In the genomic region with DNA sequence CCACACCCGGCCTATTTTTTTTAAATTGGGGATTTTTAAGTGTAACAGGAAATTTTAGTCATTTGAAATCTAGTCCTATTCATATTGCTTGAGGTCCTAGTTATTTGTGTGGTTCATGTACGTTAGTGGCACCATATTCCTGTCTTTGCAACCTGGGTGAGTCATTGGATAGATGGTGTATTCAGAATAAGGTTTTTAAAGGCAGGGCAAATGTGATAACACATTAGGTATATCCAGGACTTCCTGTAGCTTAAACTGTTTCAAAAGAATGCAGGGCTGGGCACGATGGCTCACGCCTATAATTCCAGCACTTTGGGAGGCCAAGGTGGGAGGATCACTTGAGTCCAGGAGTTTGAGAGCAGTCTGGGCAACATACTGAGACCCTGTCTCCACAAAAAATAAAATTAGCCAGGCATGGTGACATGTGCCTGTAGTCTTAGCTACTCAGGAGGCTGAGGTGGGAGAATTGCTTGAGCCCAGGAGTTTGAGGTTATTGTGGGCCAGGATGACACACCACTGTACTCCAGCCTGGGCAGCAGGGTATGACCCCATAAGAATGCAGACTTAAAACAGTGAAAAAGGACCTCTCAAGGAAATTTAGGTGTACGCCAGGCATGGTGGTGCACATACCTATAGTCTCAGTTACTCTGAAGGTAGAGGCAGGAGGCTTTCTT, we compare ENCODE assay signal across 26 cellular contexts. TPM values are rescaled to one million over a fixed set of nuclear protein-coding genes. Genes with fewer than 3 reads are reported as not detected.
DNase-seq lines count a peak whose midpoint lies in the region; ATAC-seq and TF ChIP-seq lines count a peak whose summit lies in the region.
"Had no signal": no experiment of that assay in that cellular context is flagged by ENCODE, and none has a peak within 500 bp of the region (broad histone marks: within the 10 kb centered on the region; RNA-seq: fewer than 3 reads in every experiment).

No MANE protein-coding gene starts in this region.

- H3K79me1 ChIP-seq in trophoblast cell (ENCODE audit: low read length): no peaks in the 10 kb centered on the region

- TF ChIP-seq CTCF in foreskin keratinocyte (conservative IDR thresholded peaks at IDR 0.05): no peak

- H3K14ac ChIP-seq in trophoblast cell (ENCODE audit: low read length): no peak overlapping the region

- H3K9me3 ChIP-seq in trophoblast cell (ENCODE audit: insufficient read depth, low read depth, low read length) (peaks cover 3% of the 10 kb centered on the region), Karpas-422 (ENCODE audit: low read length) (no peaks in the 10 kb centered on the region)
- H3K9me3 ChIP-seq: suprapubic skin had no signal

- H3K9ac ChIP-seq in trophoblast cell (ENCODE audit: low read length) (no peak overlapping the region), Karpas-422 (ENCODE audit: low read length) (no peak overlapping the region)

- DNase-seq in activated naive CD4-positive, alpha-beta T cell treated with anti-CD3 and anti-CD28 coated beads for 36 hours: no peak
- no peak for DNase-seq in activated naive CD4-positive, alpha-beta T cell treated with anti-CD3 and anti-CD28 coated beads, Interleukin-2, amount 10 ng/mL, durations not matched to agents 7 days and 5 days
- DNase-seq in activated T-helper 1 cell treated with anti-CD3 and anti-CD28 coated beads, Interleukin-12 subunit alpha, Interleukin-12 subunit beta, Interleukin-2, Interleukin-4 antibody, amounts not matched to agents 30 ng/mL and 10 ng/mL and 1 ng/mL, durations not matched to agents 14 hours and 24 hours and 36 hours (ENCODE audit: low spot score): no peak
- DNase-seq in foreskin keratinocyte: peak in 1 of 2 donors; percentile 76
- DNase-seq in trophoblast cell: no peak
- DNase-seq in stimulated activated CD4-positive, alpha-beta T cell treated with anti-CD3 and anti-CD28 coated beads, Interleukin-15, amount 100 ng/mL, for 24 hours: no peak
- DNase-seq in Karpas-422: no peak
- DNase-seq: activated gamma-delta T cell; aorta; cerebellar nuclear complex; DMS153; effector CD8-positive, alpha-beta T cell; H7; hippocampal formation; MM.1S; naive thymus-derived CD8-positive, alpha-beta T cell; NCI-H2171 treated with DMSO at 0.1 percent for 48 hours; NCI-H748 treated with DMSO at 0.1 percent for 48 hours; posterior cingulate gyrus; SIG-M5; stimulated activated CD4-positive, alpha-beta T cell treated with anti-CD3 and anti-CD28 coated beads, Interleukin-4, amount 100 ng/mL, for 24 hours had no signal

- H3K9me3 Mint-ChIP-seq in activated naive CD4-positive, alpha-beta T cell treated with anti-CD3 and anti-CD28 coated beads for 36 hours: no peaks in the 10 kb centered on the region
- H3K9me3 Mint-ChIP-seq in activated naive CD4-positive, alpha-beta T cell treated with anti-CD3 and anti-CD28 coated beads, Interleukin-2, amount 10 ng/mL, durations not matched to agents 7 days and 5 days: no peaks in the 10 kb centered on the region
- no peaks in the 10 kb centered on the region for H3K9me3 Mint-ChIP-seq in activated T-helper 1 cell treated with anti-CD3 and anti-CD28 coated beads, Interleukin-12 subunit alpha, Interleukin-12 subunit beta, Interleukin-2, Interleukin-4 antibody, amounts not matched to agents 30 ng/mL and 10 ng/mL and 1 ng/mL, durations not matched to agents 14 hours and 24 hours and 36 hours
- no peaks in the 10 kb centered on the region for H3K9me3 Mint-ChIP-seq in stimulated activated naive CD8-positive, alpha-beta T cell treated with anti-CD3 and anti-CD28 coated beads, Interleukin-15, Interleukin-2, amounts not matched to agents 100 ng/mL and 50 ng/mL, for 24 hours
- H3K9me3 Mint-ChIP-seq: CD14-positive monocyte; naive thymus-derived CD8-positive, alpha-beta T cell had no signal

- no peak overlapping the region for H4K8ac ChIP-seq in trophoblast cell (ENCODE audit: low read depth, low read length)

- no peak overlapping the region for H3K23ac ChIP-seq in trophoblast cell (ENCODE audit: low read length)

- H3K4me1 ChIP-seq in foreskin keratinocyte (no peaks in the 10 kb centered on the region), trophoblast cell (ENCODE audit: control insufficient read depth in 1 of 2, insufficient read depth in 2 of 2, low read length in 2 of 2) (no peaks in the 10 kb centered on the region), Karpas-422 (ENCODE audit: low read length) (peaks cover 4% of the 10 kb centered on the region)
- H3K4me1 ChIP-seq: suprapubic skin had no signal

- no peak overlapping the region for H2BK5ac ChIP-seq in trophoblast cell (ENCODE audit: low read depth, low read length, poor library complexity)

- H2BK12ac ChIP-seq in trophoblast cell (ENCODE audit: low read length): no peak overlapping the region

- H2AFZ ChIP-seq in trophoblast cell (ENCODE audit: insufficient read depth, low read length, poor library complexity) (no peak overlapping the region), Karpas-422 (ENCODE audit: low read length) (no peak overlapping the region)

- peak overlapping the region; percentile 22 for H3K27ac Mint-ChIP-seq in activated naive CD4-positive, alpha-beta T cell treated with anti-CD3 and anti-CD28 coated beads for 36 hours
- H3K27ac Mint-ChIP-seq in activated naive CD4-positive, alpha-beta T cell treated with anti-CD3 and anti-CD28 coated beads, Interleukin-2, amount 10 ng/mL, durations not matched to agents 7 days and 5 days: no peak overlapping the region
- H3K27ac Mint-ChIP-seq in activated T-helper 1 cell treated with anti-CD3 and anti-CD28 coated beads, Interleukin-12 subunit alpha, Interleukin-12 subunit beta, Interleukin-2, Interleukin-4 antibody, amounts not matched to agents 30 ng/mL and 10 ng/mL and 1 ng/mL, durations not matched to agents 14 hours and 24 hours and 36 hours: peak overlapping the region; percentile 69
- peak overlapping the region; percentile 93 for H3K27ac Mint-ChIP-seq in stimulated activated naive CD8-positive, alpha-beta T cell treated with anti-CD3 and anti-CD28 coated beads, Interleukin-15, Interleukin-2, amounts not matched to agents 100 ng/mL and 50 ng/mL, for 24 hours
- H3K27ac Mint-ChIP-seq: CD14-positive monocyte had no signal

- no peak overlapping the region for H2AK5ac ChIP-seq in trophoblast cell (ENCODE audit: low read length)

- H3K9me2 ChIP-seq in Karpas-422 (replicated peaks; ENCODE audit: insufficient read depth, low read length): no peaks in the 10 kb centered on the region

- WGBS in trophoblast cell (ENCODE audit: extremely low coverage, insufficient coverage, insufficient read length): no CpG with 5 or more reads among the region's 5 CpGs

- H4K12ac ChIP-seq in trophoblast cell (ENCODE audit: low read depth, low read length): no peak overlapping the region

- ATAC-seq in foreskin keratinocyte: peak; percentile 10
- ATAC-seq: naive thymus-derived CD8-positive, alpha-beta T cell had no signal

- peaks cover 11% of the 10 kb centered on the region for H3K36me3 Mint-ChIP-seq in activated naive CD4-positive, alpha-beta T cell treated with anti-CD3 and anti-CD28 coated beads for 36 hours (ENCODE audit: low read depth)
- H3K36me3 Mint-ChIP-seq in activated naive CD4-positive, alpha-beta T cell treated with anti-CD3 and anti-CD28 coated beads, Interleukin-2, amount 10 ng/mL, durations not matched to agents 7 days and 5 days: peaks cover 19% of the 10 kb centered on the region
- peaks cover 13% of the 10 kb centered on the region for H3K36me3 Mint-ChIP-seq in activated T-helper 1 cell treated with anti-CD3 and anti-CD28 coated beads, Interleukin-12 subunit alpha, Interleukin-12 subunit beta, Interleukin-2, Interleukin-4 antibody, amounts not matched to agents 30 ng/mL and 10 ng/mL and 1 ng/mL, durations not matched to agents 14 hours and 24 hours and 36 hours (ENCODE audit: low read depth)
- H3K36me3 Mint-ChIP-seq in stimulated activated naive CD8-positive, alpha-beta T cell treated with anti-CD3 and anti-CD28 coated beads, Interleukin-15, Interleukin-2, amounts not matched to agents 100 ng/mL and 50 ng/mL, for 24 hours (ENCODE audit: low read depth): peaks cover 55% of the 10 kb centered on the region

- no peak overlapping the region for H3K4me2 ChIP-seq in trophoblast cell (ENCODE audit: low read length)
- no peak overlapping the region for H3K4me2 ChIP-seq in Karpas-422 (ENCODE audit: low read depth, low read length, poor library complexity, severe bottlenecking)

- no peak overlapping the region for H4K91ac ChIP-seq in trophoblast cell (ENCODE audit: low read depth, low read length)

- H3K4me1 Mint-ChIP-seq in activated naive CD4-positive, alpha-beta T cell treated with anti-CD3 and anti-CD28 coated beads for 36 hours (ENCODE audit: low read depth): peaks cover 33% of the 10 kb centered on the region
- peaks cover 24% of the 10 kb centered on the region for H3K4me1 Mint-ChIP-seq in activated naive CD4-positive, alpha-beta T cell treated with anti-CD3 and anti-CD28 coated beads, Interleukin-2, amount 10 ng/mL, durations not matched to agents 7 days and 5 days
- H3K4me1 Mint-ChIP-seq in activated T-helper 1 cell treated with anti-CD3 and anti-CD28 coated beads, Interleukin-12 subunit alpha, Interleukin-12 subunit beta, Interleukin-2, Interleukin-4 antibody, amounts not matched to agents 30 ng/mL and 10 ng/mL and 1 ng/mL, durations not matched to agents 14 hours and 24 hours and 36 hours (ENCODE audit: low read depth): peaks cover 13% of the 10 kb centered on the region
- peaks cover 83% of the 10 kb centered on the region for H3K4me1 Mint-ChIP-seq in stimulated activated naive CD8-positive, alpha-beta T cell treated with anti-CD3 and anti-CD28 coated beads, Interleukin-15, Interleukin-2, amounts not matched to agents 100 ng/mL and 50 ng/mL, for 24 hours (ENCODE audit: low read depth)

- no peaks in the 10 kb centered on the region for H3K27me3 ChIP-seq in foreskin keratinocyte
- no peaks in the 10 kb centered on the region for H3K27me3 ChIP-seq in trophoblast cell (ENCODE audit: insufficient read depth, low read length)
- no peaks in the 10 kb centered on the region for H3K27me3 ChIP-seq in Karpas-422 (ENCODE audit: low read length)
- H3K27me3 ChIP-seq: suprapubic skin had no signal

- CTCF ChIA-PET in activated naive CD4-positive, alpha-beta T cell treated with anti-CD3 and anti-CD28 coated beads for 36 hours (lab: Charles Lee): interaction anchor here (0.6 kb wide), 1 partner anchor 74 kb away, joined by 6 read pairs; no protein-coding TSS in a partner anchor
- CTCF ChIA-PET in activated naive CD4-positive, alpha-beta T cell treated with anti-CD3 and anti-CD28 coated beads, Interleukin-2, amount 10 ng/mL, durations not matched to agents 7 days and 5 days (lab: Charles Lee): no interaction called here

- intact Hi-C loops in activated naive CD4-positive, alpha-beta T cell treated with anti-CD3 and anti-CD28 coated beads for 36 hours (cut with micrococcal nuclease): no loop called here
- intact Hi-C loops in activated T-helper 1 cell treated with anti-CD3 and anti-CD28 coated beads, Interleukin-12 subunit alpha, Interleukin-12 subunit beta, Interleukin-2, Interleukin-4 antibody, amounts not matched to agents 30 ng/mL and 10 ng/mL and 1 ng/mL, durations not matched to agents 14 hours and 24 hours and 36 hours (cut with micrococcal nuclease): no loop called here

- no peaks in the 10 kb centered on the region for H3K27me3 Mint-ChIP-seq in activated naive CD4-positive, alpha-beta T cell treated with anti-CD3 and anti-CD28 coated beads for 36 hours (ENCODE audit: low read depth)
- no peaks in the 10 kb centered on the region for H3K27me3 Mint-ChIP-seq in activated naive CD4-positive, alpha-beta T cell treated with anti-CD3 and anti-CD28 coated beads, Interleukin-2, amount 10 ng/mL, durations not matched to agents 7 days and 5 days
- no peaks in the 10 kb centered on the region for H3K27me3 Mint-ChIP-seq in activated T-helper 1 cell treated with anti-CD3 and anti-CD28 coated beads, Interleukin-12 subunit alpha, Interleukin-12 subunit beta, Interleukin-2, Interleukin-4 antibody, amounts not matched to agents 30 ng/mL and 10 ng/mL and 1 ng/mL, durations not matched to agents 14 hours and 24 hours and 36 hours (ENCODE audit: insufficient read depth)
- H3K27me3 Mint-ChIP-seq in stimulated activated naive CD8-positive, alpha-beta T cell treated with anti-CD3 and anti-CD28 coated beads, Interleukin-15, Interleukin-2, amounts not matched to agents 100 ng/mL and 50 ng/mL, for 24 hours: no peaks in the 10 kb centered on the region
- H3K27me3 Mint-ChIP-seq: naive thymus-derived CD8-positive, alpha-beta T cell had no signal

- H3K4me3 Mint-ChIP-seq in activated naive CD4-positive, alpha-beta T cell treated with anti-CD3 and anti-CD28 coated beads for 36 hours: no peak overlapping the region
- no peak overlapping the region for H3K4me3 Mint-ChIP-seq in activated naive CD4-positive, alpha-beta T cell treated with anti-CD3 and anti-CD28 coated beads, Interleukin-2, amount 10 ng/mL, durations not matched to agents 7 days and 5 days
- no peak overlapping the region for H3K4me3 Mint-ChIP-seq in activated T-helper 1 cell treated with anti-CD3 and anti-CD28 coated beads, Interleukin-12 subunit alpha, Interleukin-12 subunit beta, Interleukin-2, Interleukin-4 antibody, amounts not matched to agents 30 ng/mL and 10 ng/mL and 1 ng/mL, durations not matched to agents 14 hours and 24 hours and 36 hours
- peak overlapping the region; percentile 54 for H3K4me3 Mint-ChIP-seq in stimulated activated naive CD8-positive, alpha-beta T cell treated with anti-CD3 and anti-CD28 coated beads, Interleukin-15, Interleukin-2, amounts not matched to agents 100 ng/mL and 50 ng/mL, for 24 hours
- H3K4me3 Mint-ChIP-seq: CD14-positive monocyte; naive thymus-derived CD8-positive, alpha-beta T cell had no signal

- no peak overlapping the region for H3K18ac ChIP-seq in trophoblast cell (ENCODE audit: low read length)

- no peaks in the 10 kb centered on the region for H3K79me2 ChIP-seq in trophoblast cell (ENCODE audit: control insufficient read depth, insufficient read depth, low read length, poor library complexity)
- H3K79me2 ChIP-seq in Karpas-422 (ENCODE audit: low read length): peaks cover 23% of the 10 kb centered on the region

- H3K27ac ChIP-seq in foreskin keratinocyte: no peak overlapping the region
- no peak overlapping the region for H3K27ac ChIP-seq in trophoblast cell (ENCODE audit: low read depth, low read length)
- H3K27ac ChIP-seq in Karpas-422 (ENCODE audit: low read length): no peak overlapping the region
- H3K27ac ChIP-seq: skin epidermis, suprapubic skin, VCaP had no signal

- H3K4ac ChIP-seq in trophoblast cell (ENCODE audit: low read depth, low read length): no peak overlapping the region

- H3K4me3 ChIP-seq in trophoblast cell (ENCODE audit: low read depth, low read length) (no peak overlapping the region), Karpas-422 (ENCODE audit: low read length) (no peak overlapping the region)
- H3K4me3 ChIP-seq: skin epidermis, suprapubic skin had no signal

- no peak overlapping the region for H2BK120ac ChIP-seq in trophoblast cell (ENCODE audit: insufficient read depth, low read length, poor library complexity)

- H3K36me3 ChIP-seq in trophoblast cell (ENCODE audit: control insufficient read depth in 1 of 2, insufficient read depth in 2 of 2, low read length in 2 of 2) (peaks cover 7 to 12% of the 10 kb centered on the region in 2 experiments), Karpas-422 (ENCODE audit: insufficient read depth, low read length) (peaks cover 13% of the 10 kb centered on the region; the same call in 1 of the 2 replicates)

- H4K20me1 ChIP-seq in Karpas-422 (ENCODE audit: insufficient read depth, low read depth, low read length): no peaks in the 10 kb centered on the region

RNA-seq across cellular contexts. Expression of a gene that starts 8.1 kb away (rescaled TPM):
- total RNA-seq in activated naive CD4-positive, alpha-beta T cell treated with anti-CD3 and anti-CD28 coated beads for 36 hours: 10 to 100 TPM; 24.5 to 26.4 TPM
- total RNA-seq in activated T-helper 1 cell treated with anti-CD3 and anti-CD28 coated beads, Interleukin-12 subunit alpha, Interleukin-12 subunit beta, Interleukin-2, Interleukin-4 antibody, amounts not matched to agents 30 ng/mL and 10 ng/mL and 1 ng/mL, durations not matched to agents 14 hours and 24 hours and 36 hours: 99.1 and 107 TPM in 2 replicates
- 12.6 and 13.3 TPM in 2 replicates for total RNA-seq in foreskin keratinocyte
- 5.4 and 6.4 TPM in 2 replicates for polyA plus RNA-seq in foreskin keratinocyte
- 9.9 and 10.0 TPM in 2 replicates for polyA plus RNA-seq in trophoblast cell (2013)
- total RNA-seq in Karpas-422 (2014; rRNA removed; shearing (Covaris generic); ENCODE audit: low replicate concordance): 33.3 and 39.0 TPM in 2 replicates

RNA-seq across cellular contexts. Expression of a gene that starts 41.8 kb away (rescaled TPM):
- under 1 TPM; 0.05 TPM for total RNA-seq in activated naive CD4-positive, alpha-beta T cell treated with anti-CD3 and anti-CD28 coated beads for 36 hours
- total RNA-seq in activated T-helper 1 cell treated with anti-CD3 and anti-CD28 coated beads, Interleukin-12 subunit alpha, Interleukin-12 subunit beta, Interleukin-2, Interleukin-4 antibody, amounts not matched to agents 30 ng/mL and 10 ng/mL and 1 ng/mL, durations not matched to agents 14 hours and 24 hours and 36 hours: 0.12 and 0.31 TPM in 2 replicates
- 0.04 TPM in 1 of 2 replicates, not detected in the other for total RNA-seq in foreskin keratinocyte
- polyA plus RNA-seq in foreskin keratinocyte: 0.04 and 0.06 TPM in 2 replicates
- polyA plus RNA-seq in trophoblast cell (2013): 2.6 and 3.3 TPM in 2 replicates
- 0.29 and 0.30 TPM in 2 replicates for total RNA-seq in Karpas-422 (2014; rRNA removed; shearing (Covaris generic); ENCODE audit: low replicate concordance)
- polyA plus RNA-seq: CD14-positive monocyte had no signal

RNA-seq across cellular contexts. Expression of a gene that starts 49.4 kb away (rescaled TPM):
- 1 to 10 TPM; 3.0 to 3.5 TPM for total RNA-seq in activated naive CD4-positive, alpha-beta T cell treated with anti-CD3 and anti-CD28 coated beads for 36 hours
- 2.8 and 3.0 TPM in 2 replicates for total RNA-seq in activated T-helper 1 cell treated with anti-CD3 and anti-CD28 coated beads, Interleukin-12 subunit alpha, Interleukin-12 subunit beta, Interleukin-2, Interleukin-4 antibody, amounts not matched to agents 30 ng/mL and 10 ng/mL and 1 ng/mL, durations not matched to agents 14 hours and 24 hours and 36 hours
- total RNA-seq in foreskin keratinocyte: 8.4 and 8.8 TPM in 2 replicates
- polyA plus RNA-seq in foreskin keratinocyte: 4.6 TPM in 2 replicates
- polyA plus RNA-seq in trophoblast cell (2013): 7.2 and 7.3 TPM in 2 replicates
- total RNA-seq in Karpas-422 (2014; rRNA removed; shearing (Covaris generic); ENCODE audit: low replicate concordance): 3.1 and 6.4 TPM in 2 replicates
